8 cellular contexts compared by ENCODE assay signal in the genomic region with DNA sequence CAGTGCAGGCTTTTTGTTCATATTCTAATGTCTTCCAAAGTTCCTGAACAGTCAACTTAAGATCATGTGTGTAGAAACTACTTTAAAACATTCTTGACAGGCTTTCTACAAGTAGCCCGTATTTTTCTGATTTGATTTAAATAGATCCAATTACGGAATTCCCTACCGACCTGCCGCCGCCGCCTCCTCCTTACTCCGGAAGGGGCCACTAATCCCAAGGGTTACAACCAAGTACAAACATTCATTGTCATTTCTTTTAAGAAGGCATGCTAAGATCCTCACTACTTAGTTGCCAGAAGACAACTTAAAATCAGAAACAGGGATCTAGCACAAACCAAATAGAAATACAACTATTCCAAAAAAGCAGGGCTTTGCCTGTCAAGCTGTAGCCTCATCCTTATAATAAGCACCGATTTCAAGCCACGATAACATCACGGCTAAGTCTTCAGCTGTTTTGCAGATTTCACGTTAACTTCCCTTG. TPM values are rescaled to one million over a fixed set of nuclear protein-coding genes. Genes with fewer than 3 reads are reported as not detected.
A peak's percentile ranks its signal among the peaks of the same experiment; 100 is the strongest.
DNase-seq lines count a peak whose midpoint lies in the region; ATAC-seq and TF ChIP-seq lines count a peak whose summit lies in the region.

No MANE protein-coding gene starts in this region.

- POLR2A ChIA-PET in CD8-positive, alpha-beta memory T cell (lab: Charles Lee) = no interaction called here

- peak overlapping the region; percentile 95 to 100 (median 98) for H3K27ac Mint-ChIP-seq in CD8-positive, alpha-beta memory T cell

- H3K4me1 Mint-ChIP-seq in CD8-positive, alpha-beta memory T cell = peaks cover 53 to 65% (median 62%) of the 10 kb centered on the region in 3 donors

- H3K4me3 ChIP-seq in CD8-positive, alpha-beta memory T cell (ENCODE audit: low read length) = peak overlapping the region; percentile 98
- H3K4me3 ChIP-seq in brain microvascular endothelial cell (ENCODE audit: low read depth, low read length) (peak overlapping the region; percentile 91), left lung (peak overlapping the region; percentile 56 to 91), tibial artery (peak overlapping the region; percentile 73 to 91)

- H3K27me3 Mint-ChIP-seq in CD8-positive, alpha-beta memory T cell = peaks cover 0 to 4% of the 10 kb centered on the region in 2 donors

- H3K9me3 ChIP-seq in CD8-positive, alpha-beta memory T cell (ENCODE audit: low read length) = no peaks in the 10 kb centered on the region
- H3K9me3 ChIP-seq in left lung (no peaks in the 10 kb centered on the region), tibial artery (no peaks in the 10 kb centered on the region)

- ATAC-seq in left lung (peak; percentile 39), GM19395 (IDR thresholded peaks at IDR 0.05; ENCODE audit: unreplicated experiment) (no peak), GM19467 (IDR thresholded peaks at IDR 0.05; ENCODE audit: unreplicated experiment) (no peak)

- no peaks in the 10 kb centered on the region for H3K27me3 ChIP-seq in CD8-positive, alpha-beta memory T cell (ENCODE audit: insufficient read depth, low read length, poor library complexity, severe bottlenecking)
- H3K27me3 ChIP-seq in brain microvascular endothelial cell (replicated peaks) = no peaks in the 10 kb centered on the region
- H3K27me3 ChIP-seq in left lung = no peaks in the 10 kb centered on the region
- no peaks in the 10 kb centered on the region for H3K27me3 ChIP-seq in tibial artery

- H3K4me1 ChIP-seq in CD8-positive, alpha-beta memory T cell (ENCODE audit: insufficient read depth, low read length) = peaks cover 44% of the 10 kb centered on the region
- H3K4me1 ChIP-seq in left lung (peaks cover 17 to 52% of the 10 kb centered on the region in 2 donors), tibial artery (peaks cover 0 to 47% (median 22%) of the 10 kb centered on the region in 4 donors)

- H3K9me3 Mint-ChIP-seq in CD8-positive, alpha-beta memory T cell = no peaks in the 10 kb centered on the region

- in situ Hi-C loops in brain microvascular endothelial cell (cut with HindIII; ENCODE audit: low pct_ligation_motif_present, low sequenced_read_pairs) = no loop called here

- intact Hi-C loops in left lung (cut with DNase I) (no loop called here), tibial artery (cut with DNase I; ENCODE audit: low total_unique reads) (loop anchor here (5.0 kb wide), 1 partner anchor 47 kb away; the partner anchor contains the start of gene POLR2D)

- CTCF ChIA-PET in CD8-positive, alpha-beta memory T cell (lab: Charles Lee) = interaction anchor here (1.7 kb wide), 1 partner anchor 47 kb away, joined by 4 read pairs; no protein-coding TSS in a partner anchor

- H3K4me3 Mint-ChIP-seq in CD8-positive, alpha-beta memory T cell = peak overlapping the region; percentile 87 to 99 (median 94)

- no peaks in the 10 kb centered on the region for H3K36me3 ChIP-seq in CD8-positive, alpha-beta memory T cell (ENCODE audit: insufficient read depth, low read length)
- H3K36me3 ChIP-seq in brain microvascular endothelial cell (replicated peaks) (no peaks in the 10 kb centered on the region), left lung (no peaks in the 10 kb centered on the region), tibial artery (no peaks in the 10 kb centered on the region)

- no peak for DNase-seq in CD8-positive, alpha-beta memory T cell
- DNase-seq in LHCN-M2 (ENCODE audit: low read depth) (peak; percentile 11), brain microvascular endothelial cell (peak; percentile 7), left lung (no peak), tibial artery (no peak)
- DNase-seq in NK-92 treated with Interleukin-12 subunit alpha and Interleukin-12 subunit beta, amount 100 ng/mL, for 24 hours (lab: John Stamatoyannopoulos, UW) = no peak

- H3K36me3 Mint-ChIP-seq in CD8-positive, alpha-beta memory T cell = peaks cover 0 to 28% (median 6%) of the 10 kb centered on the region in 3 donors

- peak overlapping the region; percentile 98 for H3K27ac ChIP-seq in CD8-positive, alpha-beta memory T cell (ENCODE audit: low read depth, low read length)
- H3K27ac ChIP-seq in brain microvascular endothelial cell (peak overlapping the region; percentile 87), left lung (peak overlapping the region; percentile 90 to 92), tibial artery (peak overlapping the region; percentile 85 to 92)

- no peak for TF ChIP-seq CTCF in brain microvascular endothelial cell (IDR thresholded peaks at IDR 0.05; ENCODE audit: low read depth, low read length, missing control alignments)
- TF ChIP-seq CTCF in left lung (IDR thresholded peaks at IDR 0.05) = no peak
- no peak for TF ChIP-seq CTCF in tibial artery (IDR thresholded peaks at IDR 0.05)

RNA-seq across cellular contexts. Expression of gene WDR33, which starts 0.8 kb away (rescaled TPM):
- 10 to 100 TPM; 84.8 to 88.1 TPM for total RNA-seq in CD8-positive, alpha-beta memory T cell
- polyA plus RNA-seq in CD8-positive, alpha-beta memory T cell = 51.6 TPM
- 22.9 and 25.3 TPM in 2 replicates for total RNA-seq in LHCN-M2 (2014; rRNA removed)
- 14.9 TPM for polyA plus RNA-seq in LHCN-M2 (2012)
- total RNA-seq in left lung = 10 to 100 TPM; 46.4 to 55.2 TPM

RNA-seq across cellular contexts. Expression of gene POLR2D, which starts 47.8 kb away (rescaled TPM):
- total RNA-seq in CD8-positive, alpha-beta memory T cell = 10 to 100 TPM; 92.3 to 96.4 TPM
- 38.7 TPM for polyA plus RNA-seq in CD8-positive, alpha-beta memory T cell
- 20.1 and 23.5 TPM in 2 replicates for total RNA-seq in LHCN-M2 (2014; rRNA removed)
- 20.2 TPM for polyA plus RNA-seq in LHCN-M2 (2012)
- 10 to 100 TPM; 27.2 to 28.0 TPM for total RNA-seq in left lung

Comparison
In these comparisons a context has a peak if more than half of its experiments do, and no peak if none do; other contexts are left out.
1. DNase-seq: peak in LHCN-M2 (single experiment) and brain microvascular endothelial cell (single experiment); none in CD8-positive, alpha-beta memory T cell (0 of 5), left lung (0 of 2), tibial artery (0 of 2) and NK-92 treated with Interleukin-12 subunit alpha and Interleukin-12 subunit beta, amount 100 ng/mL, for 24 hours (single experiment).
2. Peak in every context shown above with its lines, with median percentiles within 50 percentile points of each other: H3K27ac ChIP-seq and H3K4me3 ChIP-seq.